In the genomic region with DNA sequence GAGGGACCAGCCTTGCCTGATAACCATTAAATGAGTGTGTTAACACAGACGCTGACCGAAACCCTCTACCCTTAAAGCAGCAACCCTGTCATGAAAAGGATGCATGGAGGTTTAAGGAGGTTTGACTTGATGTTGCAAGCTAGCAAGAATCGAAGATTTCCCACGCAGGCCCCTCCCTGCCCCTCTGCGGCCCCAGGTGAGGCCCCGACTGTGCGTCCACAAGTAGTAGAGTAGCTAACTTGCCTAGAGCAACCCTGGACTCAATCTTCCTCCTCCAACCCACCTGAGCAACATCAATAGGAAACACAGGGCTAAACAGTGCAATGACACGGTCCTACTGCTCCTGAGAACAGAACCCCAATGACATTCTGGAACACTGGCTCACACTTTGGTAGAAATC, we compare ENCODE assay signal across 30 cellular contexts.
"Had no signal": no experiment of that assay in that cellular context is flagged by ENCODE, and none has a peak within 500 bp of the region (broad histone marks: within the 10 kb centered on the region; RNA-seq: fewer than 3 reads in every experiment).

No MANE protein-coding gene starts in this region.

- H3K4me1 Mint-ChIP-seq: neural crest cell; stimulated activated effector memory CD8-positive, alpha-beta T cell treated with anti-CD3 and anti-CD28 coated beads, Interleukin-12 subunit alpha, Interleukin-12 subunit beta, amount 100 ng/mL, for 72 hours; stimulated activated naive CD8-positive, alpha-beta T cell treated with anti-CD3 and anti-CD28 coated beads, Interleukin-15, amount 100 ng/mL, for 72 hours had no signal

- DNase-seq: naive thymus-derived CD8-positive, alpha-beta T cell; nephron progenitor cell; nucleus accumbens; pancreas; posterior cingulate gyrus; psoas muscle; right cardiac atrium; right lobe of liver; sigmoid colon; small intestine; stimulated activated CD4-positive, alpha-beta T cell treated with anti-CD3 and anti-CD28 coated beads, Interleukin-15, amount 100 ng/mL, for 24 hours; stimulated activated CD4-positive, alpha-beta T cell treated with anti-CD3 and anti-CD28 coated beads, Interleukin-2, amount 100 ng/mL, for 24 hours; stimulated activated CD4-positive, alpha-beta T cell treated with anti-CD3 and anti-CD28 coated beads, Interleukin-2, amount 100 ng/mL, for 48 hours; stimulated activated CD4-positive, alpha-beta T cell treated with anti-CD3 and anti-CD28 coated beads, Interleukin-4, amount 100 ng/mL, for 24 hours; stimulated activated naive CD4-positive, alpha-beta T cell; stimulated activated naive CD8-positive, alpha-beta T cell treated with anti-CD3 and anti-CD28 coated beads, Interleukin-15, amount 100 ng/mL, for 72 hours; stimulated activated naive CD8-positive, alpha-beta T cell treated with anti-CD3 and anti-CD28 coated beads, Interleukin-15, Interleukin-2, amounts not matched to agents 100 U/mL and 50 U/mL, for 24 hours; substantia nigra; testis; tibial artery; transverse colon; upper lobe of right lung; uterus had no signal

- H3K4me3 Mint-ChIP-seq: naive thymus-derived CD8-positive, alpha-beta T cell; natural killer cell treated with Interleukin-12 subunit alpha and Interleukin-12 subunit beta and Interleukin-15 and Interleukin-18, amount 100 ng/mL, for 72 hours; nephron progenitor cell; neural crest cell; stimulated activated effector memory CD8-positive, alpha-beta T cell treated with anti-CD3 and anti-CD28 coated beads, Interleukin-12 subunit alpha, Interleukin-12 subunit beta, amount 100 ng/mL, for 72 hours; stimulated activated naive CD8-positive, alpha-beta T cell treated with anti-CD3 and anti-CD28 coated beads, Interleukin-15, amount 100 ng/mL, for 72 hours; type B pancreatic cell had no signal

- H3K36me3 Mint-ChIP-seq: naive thymus-derived CD8-positive, alpha-beta T cell; natural killer cell treated with Interleukin-12 subunit alpha and Interleukin-12 subunit beta and Interleukin-15 and Interleukin-18, amount 100 ng/mL, for 72 hours; stimulated activated effector memory CD8-positive, alpha-beta T cell treated with anti-CD3 and anti-CD28 coated beads, Interleukin-12 subunit alpha, Interleukin-12 subunit beta, amount 100 ng/mL, for 72 hours; type B pancreatic cell had no signal

- H3K27me3 ChIP-seq: neutrophil, pancreas, right lobe of liver, sigmoid colon, suprapubic skin, testis, tibial artery, transverse colon, upper lobe of right lung, uterus had no signal

- H3K27me3 Mint-ChIP-seq: progenitor cell of endocrine pancreas, type B pancreatic cell had no signal

- H3K4me3 ChIP-seq: pancreas, psoas muscle, right lobe of liver, sigmoid colon, suprapubic skin, testis, tibial artery, transverse colon, upper lobe of right lung, uterus had no signal

- H3K27ac ChIP-seq: neutrophil, pancreas, psoas muscle, right lobe of liver, sigmoid colon, suprapubic skin, testis, tibial artery, transverse colon, upper lobe of right lung, uterus had no signal

- H3K4me1 ChIP-seq: pancreas, psoas muscle, right lobe of liver, sigmoid colon, suprapubic skin, testis, tibial artery, transverse colon, upper lobe of right lung, uterus had no signal

- H3K9me3 ChIP-seq: neutrophil, pancreas, psoas muscle, right lobe of liver, sigmoid colon, suprapubic skin, testis, tibial artery, transverse colon, upper lobe of right lung, uterus had no signal

- FAIRE-seq: pancreas, small intestine had no signal

- H3K36me3 ChIP-seq: neutrophil, pancreas, right lobe of liver, sigmoid colon, suprapubic skin, tibial artery, transverse colon, upper lobe of right lung, uterus had no signal

- ATAC-seq: naive thymus-derived CD8-positive, alpha-beta T cell; natural killer cell treated with Interleukin-12 subunit alpha and Interleukin-12 subunit beta and Interleukin-15 and Interleukin-18, amount 100 ng/mL, for 72 hours; pancreas; psoas muscle; right cardiac atrium; right lobe of liver; stimulated activated effector memory CD8-positive, alpha-beta T cell treated with anti-CD3 and anti-CD28 coated beads, Interleukin-12 subunit alpha, Interleukin-12 subunit beta, amount 100 ng/mL, for 72 hours; stimulated activated naive CD8-positive, alpha-beta T cell treated with anti-CD3 and anti-CD28 coated beads, Interleukin-15, amount 100 ng/mL, for 72 hours; stimulated activated naive CD8-positive, alpha-beta T cell treated with anti-CD3 and anti-CD28 coated beads, Interleukin-15, Interleukin-2, amounts not matched to agents 100 U/mL and 50 U/mL, for 24 hours; upper lobe of right lung had no signal

- H3K9me3 Mint-ChIP-seq: natural killer cell treated with Interleukin-12 subunit alpha and Interleukin-12 subunit beta and Interleukin-15 and Interleukin-18, amount 100 ng/mL, for 72 hours; nephron progenitor cell; stimulated activated effector memory CD8-positive, alpha-beta T cell treated with anti-CD3 and anti-CD28 coated beads, Interleukin-12 subunit alpha, Interleukin-12 subunit beta, amount 100 ng/mL, for 72 hours; stimulated activated naive CD8-positive, alpha-beta T cell treated with anti-CD3 and anti-CD28 coated beads, Interleukin-15, amount 100 ng/mL, for 72 hours; type B pancreatic cell had no signal
